ENCODE assay signal across 27 cellular contexts in the genomic region with DNA sequence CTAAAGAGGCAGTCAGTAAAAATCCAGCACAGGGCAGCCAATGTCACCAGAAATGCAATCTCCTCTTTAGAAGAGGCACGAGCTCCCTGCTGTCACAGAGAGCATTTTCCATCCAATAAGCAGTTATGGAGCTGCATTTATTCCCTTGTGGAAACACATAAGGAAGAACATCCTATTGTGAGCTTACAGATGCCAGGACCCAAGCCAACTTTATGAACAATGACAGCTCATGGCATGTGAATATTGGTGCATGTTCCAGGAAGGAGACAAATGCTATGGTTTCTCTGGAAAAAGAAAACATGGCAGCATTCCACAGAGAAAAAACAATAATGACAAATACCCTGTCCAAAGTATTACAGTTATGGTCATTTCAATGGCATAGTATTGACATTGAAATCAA.
"Had no signal": no experiment of that assay in that cellular context is flagged by ENCODE, and none has a peak within 500 bp of the region (broad histone marks: within the 10 kb centered on the region; RNA-seq: fewer than 3 reads in every experiment).

No MANE protein-coding gene starts in this region.

- H3K27me3 ChIP-seq: neural progenitor cell, neutrophil, stomach, testis, thyroid gland, transverse colon, upper lobe of left lung had no signal

- H3K4me3 ChIP-seq: left ventricle myocardium inferior, lung, neural progenitor cell, psoas muscle, skin epidermis, stomach, testis, thyroid gland, transverse colon, upper lobe of left lung had no signal

- H3K4me2 ChIP-seq: neural progenitor cell had no signal

- ATAC-seq: natural killer cell; psoas muscle; right cardiac atrium; sciatic nerve; stimulated activated naive B cell treated with anti-CD40 and anti-IgM and Interleukin-4, amounts not matched to agents 10 μg/mL and 1 μg/mL and 100 μg/mL, for 72 hours; stimulated activated naive CD8-positive, alpha-beta T cell treated with anti-CD3 and anti-CD28 coated beads, Interleukin-15, Interleukin-2, amounts not matched to agents 100 U/mL and 50 U/mL, for 24 hours had no signal

- DNase-seq: hypothalamus; islet precursor cell; left ventricle myocardium inferior; mesendoderm; naive B cell; natural killer cell; nephron progenitor cell; occipital lobe; psoas muscle; right cardiac atrium; stimulated activated CD4-positive, alpha-beta T cell treated with anti-CD3 and anti-CD28 coated beads, Interleukin-12 subunit alpha, Interleukin-12 subunit beta, amount 100 ng/mL, for 4 hours; stimulated activated CD4-positive, alpha-beta T cell treated with anti-CD3 and anti-CD28 coated beads, Interleukin-15, amount 100 ng/mL, for 24 hours; stimulated activated CD4-positive, alpha-beta T cell treated with anti-CD3 and anti-CD28 coated beads, Interleukin-2, amount 100 ng/mL, for 24 hours; stimulated activated CD4-positive, alpha-beta T cell treated with anti-CD3 and anti-CD28 coated beads, Interleukin-4, amount 100 ng/mL, for 1 hour; stimulated activated naive B cell treated with anti-CD40 and anti-IgM and Interleukin-4, amounts not matched to agents 10 μg/mL and 1 μg/mL and 100 μg/mL, for 72 hours; stimulated activated naive CD8-positive, alpha-beta T cell treated with anti-CD3 and anti-CD28 coated beads, Interleukin-15, Interleukin-2, amounts not matched to agents 100 U/mL and 50 U/mL, for 24 hours; stomach; testis; thyroid gland; transverse colon; upper lobe of left lung had no signal

- H3K36me3 ChIP-seq: left ventricle myocardium inferior, neural progenitor cell, neutrophil, stomach, thyroid gland, transverse colon, upper lobe of left lung had no signal

- H3K9me3 ChIP-seq: neutrophil, psoas muscle, stomach, testis, thyroid gland, transverse colon had no signal

- H3K4me1 ChIP-seq: left ventricle myocardium inferior, neural progenitor cell, parathyroid adenoma, psoas muscle, stomach, testis, thyroid gland, transverse colon, upper lobe of left lung had no signal

- H3K27ac ChIP-seq: left ventricle myocardium inferior, neural progenitor cell, neutrophil, parathyroid adenoma, psoas muscle, skin epidermis, stomach, testis, thyroid gland, transverse colon, upper lobe of left lung had no signal
